ENCODE assay signal across 18 cellular contexts in genomic region chr10:131817866-131818509, GRCh38.
DNase-seq lines count a peak whose midpoint lies in the region; ATAC-seq and TF ChIP-seq lines count a peak whose summit lies in the region.
"Had no signal": no experiment of that assay in that cellular context is flagged by ENCODE, and none has a peak within 500 bp of the region (broad histone marks: within the 10 kb centered on the region; RNA-seq: fewer than 3 reads in every experiment).

No MANE protein-coding gene starts in this region.

- no peaks in the 10 kb centered on the region for H3K36me3 Mint-ChIP-seq in type B pancreatic cell
- H3K36me3 Mint-ChIP-seq: CD8-positive, alpha-beta memory T cell had no signal

- peak; percentile 9 for DNase-seq in Right ventricle myocardium inferior (ENCODE audit: missing footprints)
- no peak for DNase-seq in left ventricle myocardium inferior
- peak; percentile 6 for DNase-seq in colonic mucosa
- DNase-seq in mesenteric fat pad (ENCODE audit: low spot score): peak; percentile 74
- peak; percentile 58 for DNase-seq in type B pancreatic cell (ENCODE audit: extremely low spot score, unreplicated experiment)
- no peak for DNase-seq in foreskin keratinocyte
- no peak for DNase-seq in stimulated activated naive CD8-positive, alpha-beta T cell treated with anti-CD3 and anti-CD28 coated beads, Interleukin-15, amount 100 ng/mL, for 72 hours
- DNase-seq: BE2C; CD8-positive, alpha-beta memory T cell; GOT3; HFFc6; MV-4-11; NCI-H1417 treated with DMSO at 0.1 percent for 48 hours; NCI-H2029; NCI-H526; NK-92 treated with Interleukin-12 subunit alpha and Interleukin-12 subunit beta, amount 100 ng/mL, for 24 hours; OCI-M1 had no signal

- peaks cover 86% of the 10 kb centered on the region for H3K27me3 ChIP-seq in left ventricle myocardium inferior (ENCODE audit: low read depth)
- H3K27me3 ChIP-seq in colonic mucosa: no peaks in the 10 kb centered on the region
- no peaks in the 10 kb centered on the region for H3K27me3 ChIP-seq in foreskin keratinocyte
- H3K27me3 ChIP-seq: BE2C had no signal

- peaks cover 13% of the 10 kb centered on the region for H3K4me1 Mint-ChIP-seq in type B pancreatic cell (ENCODE audit: unreplicated experiment)
- no peaks in the 10 kb centered on the region for H3K4me1 Mint-ChIP-seq in stimulated activated naive CD8-positive, alpha-beta T cell treated with anti-CD3 and anti-CD28 coated beads, Interleukin-15, amount 100 ng/mL, for 72 hours
- H3K4me1 Mint-ChIP-seq: CD8-positive, alpha-beta memory T cell had no signal

- H3K4me1 ChIP-seq in left ventricle myocardium inferior (no peaks in the 10 kb centered on the region), colonic mucosa (no peaks in the 10 kb centered on the region), foreskin keratinocyte (no peaks in the 10 kb centered on the region)
- H3K4me1 ChIP-seq: BE2C had no signal

- intact Hi-C loops in Right ventricle myocardium inferior (cut with DNase I) (no loop called here), left ventricle myocardium inferior (cut with micrococcal nuclease) (no loop called here), colonic mucosa (cut with DNase I) (no loop called here)

- peaks cover 31% of the 10 kb centered on the region for H3K27me3 Mint-ChIP-seq in type B pancreatic cell
- peaks cover 10% of the 10 kb centered on the region for H3K27me3 Mint-ChIP-seq in stimulated activated naive CD8-positive, alpha-beta T cell treated with anti-CD3 and anti-CD28 coated beads, Interleukin-15, amount 100 ng/mL, for 72 hours

- no peaks in the 10 kb centered on the region for H3K9me3 ChIP-seq in left ventricle myocardium inferior (replicated peaks)
- no peaks in the 10 kb centered on the region for H3K9me3 ChIP-seq in colonic mucosa
- H3K9me3 ChIP-seq: BE2C had no signal

- no peaks in the 10 kb centered on the region for H3K9me3 Mint-ChIP-seq in type B pancreatic cell
- no peaks in the 10 kb centered on the region for H3K9me3 Mint-ChIP-seq in stimulated activated naive CD8-positive, alpha-beta T cell treated with anti-CD3 and anti-CD28 coated beads, Interleukin-15, amount 100 ng/mL, for 72 hours
- H3K9me3 Mint-ChIP-seq: CD8-positive, alpha-beta memory T cell had no signal

- no peak overlapping the region for H3K9ac ChIP-seq in colonic mucosa (ENCODE audit: low read depth in 2 of 2, low read length in 2 of 2)

- TF ChIP-seq CTCF in left ventricle myocardium inferior (IDR thresholded peaks at IDR 0.05; ENCODE audit: borderline replicate concordance) (no peak), colonic mucosa (IDR thresholded peaks at IDR 0.05) (no peak), type B pancreatic cell (conservative IDR thresholded peaks at IDR 0.05) (no peak), foreskin keratinocyte (conservative IDR thresholded peaks at IDR 0.05) (no peak)

- H3K36me3 ChIP-seq in left ventricle myocardium inferior (no peaks in the 10 kb centered on the region), colonic mucosa (no peaks in the 10 kb centered on the region)
- H3K36me3 ChIP-seq: BE2C had no signal

- H3K4me3 Mint-ChIP-seq in type B pancreatic cell: no peak overlapping the region
- H3K4me3 Mint-ChIP-seq in stimulated activated naive CD8-positive, alpha-beta T cell treated with anti-CD3 and anti-CD28 coated beads, Interleukin-15, amount 100 ng/mL, for 72 hours: no peak overlapping the region
- H3K4me3 Mint-ChIP-seq: CD8-positive, alpha-beta memory T cell; HFFc6 had no signal

- H3K27ac ChIP-seq in left ventricle myocardium inferior (replicated peaks): no peak overlapping the region
- no peak overlapping the region for H3K27ac ChIP-seq in colonic mucosa
- H3K27ac ChIP-seq in foreskin keratinocyte: no peak overlapping the region
- H3K27ac ChIP-seq: HL-60 had no signal

- no peak overlapping the region for H3K4me3 ChIP-seq in left ventricle myocardium inferior
- H3K4me3 ChIP-seq in colonic mucosa: no peak overlapping the region

- no peak overlapping the region for H3K27ac Mint-ChIP-seq in type B pancreatic cell
- H3K27ac Mint-ChIP-seq in stimulated activated naive CD8-positive, alpha-beta T cell treated with anti-CD3 and anti-CD28 coated beads, Interleukin-15, amount 100 ng/mL, for 72 hours: no peak overlapping the region
- H3K27ac Mint-ChIP-seq: CD8-positive, alpha-beta memory T cell; HFFc6 had no signal

- ATAC-seq in Right ventricle myocardium inferior (no peak), foreskin keratinocyte (no peak)
- ATAC-seq in stimulated activated naive CD8-positive, alpha-beta T cell treated with anti-CD3 and anti-CD28 coated beads, Interleukin-15, amount 100 ng/mL, for 72 hours: no peak

Comparison
In these comparisons a context has a peak if more than half of its experiments do, and no peak if none do; other contexts are left out.
1. DNase-seq: peak in Right ventricle myocardium inferior (single experiment), colonic mucosa (single experiment), mesenteric fat pad (single experiment) and type B pancreatic cell (single experiment); none in left ventricle myocardium inferior (single experiment), foreskin keratinocyte (0 of 2) and stimulated activated naive CD8-positive, alpha-beta T cell treated with anti-CD3 and anti-CD28 coated beads, Interleukin-15, amount 100 ng/mL, for 72 hours (0 of 2).